ENCODE assay signal across 8 cellular contexts in the genomic region with DNA sequence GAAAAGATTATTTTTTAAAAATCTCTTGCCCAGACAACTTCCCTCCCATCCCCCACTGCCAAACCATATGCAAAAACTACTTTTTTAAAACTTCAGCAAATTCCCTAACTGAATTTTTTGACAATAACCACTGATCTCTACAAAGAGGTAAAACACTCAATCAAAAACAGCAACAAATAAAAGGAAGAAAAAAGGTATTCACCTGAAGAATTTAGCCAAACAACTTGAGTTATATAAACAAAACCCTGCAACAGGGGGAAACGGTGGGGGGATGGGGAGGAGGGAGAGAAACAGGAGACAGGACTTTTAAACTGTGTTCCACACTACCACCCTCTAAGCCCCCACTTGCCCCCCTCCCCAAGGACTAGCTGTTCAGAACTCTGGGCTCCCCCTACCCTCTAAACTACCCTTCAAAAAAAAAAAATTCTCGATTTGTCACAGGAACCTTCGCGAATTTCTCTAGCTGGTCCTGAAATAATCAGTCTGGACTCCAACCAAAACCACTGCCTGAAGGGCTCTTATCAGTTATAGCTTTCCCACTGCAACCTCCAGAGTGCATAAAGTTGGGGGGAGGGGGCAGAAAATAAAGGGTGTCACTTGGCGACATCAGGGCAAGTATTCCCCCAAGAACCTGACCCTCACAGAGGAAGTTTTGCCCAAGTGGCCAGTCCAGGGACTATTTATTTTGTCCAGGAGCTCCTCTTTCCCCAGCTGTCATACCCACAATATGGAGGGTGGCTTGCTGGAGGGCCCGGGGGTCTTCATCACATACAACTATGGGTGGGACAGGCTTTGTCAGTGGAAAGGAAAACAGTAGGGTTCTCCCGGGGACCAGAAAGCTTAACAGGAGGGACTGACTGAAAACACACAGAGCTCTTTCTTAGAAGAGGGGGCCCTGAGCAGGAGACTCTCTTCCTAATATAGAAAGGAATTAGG.
DNase-seq lines count a peak whose midpoint lies in the region; ATAC-seq lines count a peak whose summit lies in the region.

No MANE protein-coding gene starts in this region.

- peak overlapping the region; percentile 94 for H3K27ac ChIP-seq in duodenal mucosa (ENCODE audit: low read depth, low read length)

- no peak for ATAC-seq in GM21737 (IDR thresholded peaks at IDR 0.05; ENCODE audit: unreplicated experiment)
- no peak for ATAC-seq in HG03139 (IDR thresholded peaks at IDR 0.05; ENCODE audit: unreplicated experiment)

- peak overlapping the region; percentile 73 to 93 for H3K4me3 ChIP-seq in duodenal mucosa (ENCODE audit: low read depth in 1 of 2, low read length in 2 of 2)

- H3K36me3 ChIP-seq in duodenal mucosa (ENCODE audit: control insufficient read depth in 1 of 2, insufficient read depth in 2 of 2, low read length in 2 of 2): no peaks in the 10 kb centered on the region

- peak overlapping the region; percentile 96 to 99 for H3K9ac ChIP-seq in duodenal mucosa (ENCODE audit: low read depth in 1 of 2, low read length in 2 of 2)

- no peaks in the 10 kb centered on the region for H3K27me3 ChIP-seq in duodenal mucosa (ENCODE audit: control insufficient read depth in 1 of 2, insufficient read depth in 2 of 2, low read length in 2 of 2)

- DNase-seq in DMS 273 (lab: John Stamatoyannopoulos, UW; ENCODE audit: unreplicated experiment) (peak; percentile 69), DMS 273 treated with DMSO at 0.1 percent for 48 hours (lab: John Stamatoyannopoulos, UW) (no peak), NCI-H69 (lab: John Stamatoyannopoulos, UW) (peak; percentile 62), midbrain (lab: John Stamatoyannopoulos, UW) (peak; percentile 46), inferior parietal cortex (ENCODE audit: extremely low spot score) (no peak)

- peaks cover 25 to 40% of the 10 kb centered on the region in 2 donors for H3K4me1 ChIP-seq in duodenal mucosa (ENCODE audit: control insufficient read depth in 1 of 2, insufficient read depth in 2 of 2, low read length in 2 of 2)

- H3K9me3 ChIP-seq in duodenal mucosa (ENCODE audit: control insufficient read depth in 1 of 2, low read length in 2 of 2): no peaks in the 10 kb centered on the region

Comparison
In these comparisons a context has a peak if more than half of its experiments do, and no peak if none do; other contexts are left out.
1. DNase-seq: peak in DMS 273 (single experiment), NCI-H69 (single experiment) and midbrain (single experiment); none in DMS 273 treated with DMSO at 0.1 percent for 48 hours (single experiment) and inferior parietal cortex (single experiment).